19 cellular contexts compared by ENCODE assay signal in genomic region chr19:41357746-41358145, GRCh38. TPM values are rescaled to one million over a fixed set of nuclear protein-coding genes. Genes with fewer than 3 reads are reported as not detected.
DNase-seq lines count a peak whose midpoint lies in the region; ATAC-seq, FAIRE-seq and TF ChIP-seq lines count a peak whose summit lies in the region.
"Had no signal": no experiment of that assay in that cellular context is flagged by ENCODE, and none has a peak within 500 bp of the region (broad histone marks: within the 10 kb centered on the region; RNA-seq: fewer than 3 reads in every experiment).

No MANE protein-coding gene starts in this region.

- no peaks in the 10 kb centered on the region for H3K9me3 ChIP-seq in naive thymus-derived CD4-positive, alpha-beta T cell (ENCODE audit: control insufficient read depth in 2 of 3, low read length in 3 of 3)
- H3K9me3 ChIP-seq in vagina: no peaks in the 10 kb centered on the region
- H3K9me3 ChIP-seq: colonic mucosa, gastroesophageal sphincter, transverse colon had no signal

- no peaks in the 10 kb centered on the region for H3K27me3 ChIP-seq in naive thymus-derived CD4-positive, alpha-beta T cell (ENCODE audit: control insufficient read depth in 2 of 2, insufficient read depth in 2 of 2, low read length in 2 of 2)
- H3K27me3 ChIP-seq in vagina: no peaks in the 10 kb centered on the region
- H3K27me3 ChIP-seq: gastroesophageal sphincter had no signal

- no peaks in the 10 kb centered on the region for H3K27me3 Mint-ChIP-seq in T-helper 1 cell treated with Interleukin-12 subunit alpha and Interleukin-12 subunit beta and Interleukin-4 antibody, amounts not matched to agents 30 μg/mL and 1 μg/mL, for 36 hours (ENCODE audit: low read depth)
- no peaks in the 10 kb centered on the region for H3K27me3 Mint-ChIP-seq in CD14-positive monocyte (ENCODE audit: low read depth in 3 of 3)
- H3K27me3 Mint-ChIP-seq in activated CD8-positive, alpha-beta T cell treated with anti-CD3 and anti-CD28 coated beads, Interleukin-2, amount 10 ng/mL, durations not matched to agents 7 days and 5 days (ENCODE audit: low read depth): no peaks in the 10 kb centered on the region
- H3K27me3 Mint-ChIP-seq in naive thymus-derived CD4-positive, alpha-beta T cell: no peaks in the 10 kb centered on the region

- intact Hi-C loops in CD14-positive monocyte (cut with micrococcal nuclease): loop anchor here in 1 of 2 donors (10.0 kb wide), 1 partner anchor 167 kb away; no protein-coding TSS in a partner anchor
- intact Hi-C loops in naive thymus-derived CD4-positive, alpha-beta T cell (cut with micrococcal nuclease): loop anchor here in 1 of 2 donors (10.0 kb wide), 1 partner anchor 583 kb away; the partner anchor contains the start of genes MIA and RAB4B
- intact Hi-C loops in sciatic nerve (cut with DNase I): no loop called here
- intact Hi-C loops in vagina (cut with DNase I): no loop called here

- H3K4me3 ChIP-seq in naive thymus-derived CD4-positive, alpha-beta T cell (ENCODE audit: low read length): peak overlapping the region; percentile 1
- no peak overlapping the region for H3K4me3 ChIP-seq in vagina
- H3K4me3 ChIP-seq: colonic mucosa, gastroesophageal sphincter, transverse colon had no signal

- TF ChIP-seq CTCF in CD14-positive monocyte (IDR thresholded peaks at IDR 0.05) (no peak), vagina (IDR thresholded peaks at IDR 0.05) (no peak)

- H3K4me3 Mint-ChIP-seq in T-helper 1 cell treated with Interleukin-12 subunit alpha and Interleukin-12 subunit beta and Interleukin-4 antibody, amounts not matched to agents 30 μg/mL and 1 μg/mL, for 36 hours: peak overlapping the region; percentile 65
- H3K4me3 Mint-ChIP-seq in CD14-positive monocyte: no peak overlapping the region
- peak overlapping the region; percentile 64 for H3K4me3 Mint-ChIP-seq in activated CD8-positive, alpha-beta T cell treated with anti-CD3 and anti-CD28 coated beads, Interleukin-2, amount 10 ng/mL, durations not matched to agents 7 days and 5 days
- peak overlapping the region; percentile 52 to 91 (median 81) for H3K4me3 Mint-ChIP-seq in naive thymus-derived CD4-positive, alpha-beta T cell
- H3K4me3 Mint-ChIP-seq: endodermal cell had no signal

- peaks cover 0 to 8% (median 0%) of the 10 kb centered on the region in 3 experiments for H3K36me3 ChIP-seq in naive thymus-derived CD4-positive, alpha-beta T cell (ENCODE audit: control insufficient read depth in 2 of 3, insufficient read depth in 3 of 3, low read length in 3 of 3)
- no peaks in the 10 kb centered on the region for H3K36me3 ChIP-seq in vagina
- H3K36me3 ChIP-seq: colonic mucosa, gastroesophageal sphincter, transverse colon had no signal

- POLR2A ChIA-PET in activated CD8-positive, alpha-beta T cell treated with anti-CD3 and anti-CD28 coated beads, Interleukin-2, amount 10 ng/mL, durations not matched to agents 7 days and 5 days (lab: Charles Lee): interaction anchor here (1.0 kb wide), 2 partner anchors 39 to 208 kb away, joined by 3 to 4 read pairs; partner anchors contain the start of gene EXOSC5
- POLR2A ChIA-PET in naive thymus-derived CD4-positive, alpha-beta T cell (lab: Charles Lee): interaction anchor here (1.0 to 2.1 kb wide), 6 partner anchors 11 to 94 kb away, joined by 3 to 12 read pairs (median 4); partner anchors contain the start of gene HNRNPUL1

- H3K27ac Mint-ChIP-seq in T-helper 1 cell treated with Interleukin-12 subunit alpha and Interleukin-12 subunit beta and Interleukin-4 antibody, amounts not matched to agents 30 μg/mL and 1 μg/mL, for 36 hours: peak overlapping the region; percentile 91
- peak overlapping the region in 6 of 7 donors; percentile 51 to 88 (median 82) for H3K27ac Mint-ChIP-seq in CD14-positive monocyte
- H3K27ac Mint-ChIP-seq in activated CD8-positive, alpha-beta T cell treated with anti-CD3 and anti-CD28 coated beads, Interleukin-2, amount 10 ng/mL, durations not matched to agents 7 days and 5 days: peak overlapping the region; percentile 95
- H3K27ac Mint-ChIP-seq in naive thymus-derived CD4-positive, alpha-beta T cell: peak overlapping the region; percentile 82 to 100 (median 97)

- FAIRE-seq in HTR-8/SVneo (lab: Jason Lieb, UNC): no peak
- FAIRE-seq: GM19239, TTC549 had no signal

- ATAC-seq in activated CD8-positive, alpha-beta T cell treated with anti-CD3 and anti-CD28 coated beads, Interleukin-2, amount 10 ng/mL, durations not matched to agents 7 days and 5 days: no peak
- no peak for ATAC-seq in naive thymus-derived CD4-positive, alpha-beta T cell
- no peak for ATAC-seq in sciatic nerve
- ATAC-seq: gastroesophageal sphincter had no signal

- peaks cover 37% of the 10 kb centered on the region for H3K4me1 Mint-ChIP-seq in T-helper 1 cell treated with Interleukin-12 subunit alpha and Interleukin-12 subunit beta and Interleukin-4 antibody, amounts not matched to agents 30 μg/mL and 1 μg/mL, for 36 hours (ENCODE audit: low read depth)
- peaks cover 52% of the 10 kb centered on the region for H3K4me1 Mint-ChIP-seq in CD14-positive monocyte
- peaks cover 64% of the 10 kb centered on the region for H3K4me1 Mint-ChIP-seq in activated CD8-positive, alpha-beta T cell treated with anti-CD3 and anti-CD28 coated beads, Interleukin-2, amount 10 ng/mL, durations not matched to agents 7 days and 5 days (ENCODE audit: low read depth)
- H3K4me1 Mint-ChIP-seq in naive thymus-derived CD4-positive, alpha-beta T cell: peaks cover 39 to 71% (median 56%) of the 10 kb centered on the region in 7 donors

- no peak for DNase-seq in T-helper 1 cell
- DNase-seq in CD14-positive monocyte (ENCODE audit: low spot score): no peak
- no peak for DNase-seq in activated CD8-positive, alpha-beta T cell treated with anti-CD3 and anti-CD28 coated beads, Interleukin-2, amount 10 ng/mL, durations not matched to agents 7 days and 5 days
- no peak for DNase-seq in naive thymus-derived CD4-positive, alpha-beta T cell
- no peak for DNase-seq in sciatic nerve (ENCODE audit: low spot score)
- no peak for DNase-seq in HTR-8/SVneo (ENCODE audit: insufficient read length, low spot score)
- no peak for DNase-seq in vagina (ENCODE audit: extremely low spot score in 2 of 2)
- DNase-seq: 8988T, Calu3, colonic mucosa, endodermal cell, NCI-H1694 treated with DMSO at 0.1 percent for 48 hours, NCI-H526, retina, transverse colon had no signal

- H3K36me3 Mint-ChIP-seq in T-helper 1 cell treated with Interleukin-12 subunit alpha and Interleukin-12 subunit beta and Interleukin-4 antibody, amounts not matched to agents 30 μg/mL and 1 μg/mL, for 36 hours (ENCODE audit: low read depth): peaks cover 8% of the 10 kb centered on the region
- H3K36me3 Mint-ChIP-seq in CD14-positive monocyte: peaks cover 14 to 41% of the 10 kb centered on the region in 2 donors
- peaks cover 28% of the 10 kb centered on the region for H3K36me3 Mint-ChIP-seq in activated CD8-positive, alpha-beta T cell treated with anti-CD3 and anti-CD28 coated beads, Interleukin-2, amount 10 ng/mL, durations not matched to agents 7 days and 5 days (ENCODE audit: low read depth)
- H3K36me3 Mint-ChIP-seq in naive thymus-derived CD4-positive, alpha-beta T cell: peaks cover 0 to 15% (median 0%) of the 10 kb centered on the region in 5 donors

- H3K27ac ChIP-seq in naive thymus-derived CD4-positive, alpha-beta T cell (ENCODE audit: low read depth, low read length): peak overlapping the region; percentile 96
- H3K27ac ChIP-seq in vagina: no peak overlapping the region
- H3K27ac ChIP-seq: colonic mucosa, gastroesophageal sphincter, transverse colon had no signal

- no peak for TF ChIP-seq POLR2A in vagina (IDR thresholded peaks at IDR 0.05)

- CTCF ChIA-PET in activated CD8-positive, alpha-beta T cell treated with anti-CD3 and anti-CD28 coated beads, Interleukin-2, amount 10 ng/mL, durations not matched to agents 7 days and 5 days (lab: Charles Lee): interaction anchor here (1.2 kb wide), 1 partner anchor 552 kb away, joined by 3 read pairs; no protein-coding TSS in a partner anchor
- CTCF ChIA-PET in naive thymus-derived CD4-positive, alpha-beta T cell (lab: Charles Lee): no interaction called here

- H3K4me1 ChIP-seq in naive thymus-derived CD4-positive, alpha-beta T cell (ENCODE audit: control insufficient read depth in 2 of 2, insufficient read depth in 2 of 2, low read length in 2 of 2): peaks cover 26 to 51% of the 10 kb centered on the region in 2 donors
- peaks cover 8% of the 10 kb centered on the region for H3K4me1 ChIP-seq in vagina

- H3K9me3 Mint-ChIP-seq in T-helper 1 cell treated with Interleukin-12 subunit alpha and Interleukin-12 subunit beta and Interleukin-4 antibody, amounts not matched to agents 30 μg/mL and 1 μg/mL, for 36 hours: no peaks in the 10 kb centered on the region
- no peaks in the 10 kb centered on the region for H3K9me3 Mint-ChIP-seq in CD14-positive monocyte
- H3K9me3 Mint-ChIP-seq in activated CD8-positive, alpha-beta T cell treated with anti-CD3 and anti-CD28 coated beads, Interleukin-2, amount 10 ng/mL, durations not matched to agents 7 days and 5 days (ENCODE audit: insufficient read depth): no peaks in the 10 kb centered on the region
- peaks cover 0 to 3% (median 0%) of the 10 kb centered on the region in 11 donors for H3K9me3 Mint-ChIP-seq in naive thymus-derived CD4-positive, alpha-beta T cell
- H3K9me3 Mint-ChIP-seq: endodermal cell had no signal

RNA-seq across cellular contexts. Expression of gene TGFB1, which starts 4.0 kb away (rescaled TPM):
- 10 to 100 TPM; 30.6 to 42.2 TPM for polyA plus RNA-seq in CD14-positive monocyte
- total RNA-seq in activated CD8-positive, alpha-beta T cell treated with anti-CD3 and anti-CD28 coated beads, Interleukin-2, amount 10 ng/mL, durations not matched to agents 7 days and 5 days: 100 to 1,000 TPM; 210 to 231 TPM
- 100 to 1,000 TPM in 3 of 5 experiments, 10 to 100 TPM in 2; 91.2 to 322 (median 185) TPM for total RNA-seq in naive thymus-derived CD4-positive, alpha-beta T cell
- polyA plus RNA-seq in naive thymus-derived CD4-positive, alpha-beta T cell: 10 to 100 TPM; 31.4 to 62.3 TPM
- 33.7 TPM for total RNA-seq in sciatic nerve
- total RNA-seq in vagina: 53.3 TPM

RNA-seq across cellular contexts. Expression of gene B9D2, which starts 6.2 kb away (rescaled TPM):
- polyA plus RNA-seq in CD14-positive monocyte: 10 to 100 TPM; 25.1 to 32.5 TPM
- total RNA-seq in activated CD8-positive, alpha-beta T cell treated with anti-CD3 and anti-CD28 coated beads, Interleukin-2, amount 10 ng/mL, durations not matched to agents 7 days and 5 days: 10 to 100 TPM; 10.6 to 12.8 TPM
- 10 to 100 TPM; 11.6 to 38.9 (median 12.5) TPM for total RNA-seq in naive thymus-derived CD4-positive, alpha-beta T cell
- polyA plus RNA-seq in naive thymus-derived CD4-positive, alpha-beta T cell: 10 to 100 TPM; 18.0 to 20.5 TPM
- total RNA-seq in sciatic nerve (4.1 TPM), vagina (not detected)

RNA-seq across cellular contexts. Expression of gene TMEM91, which starts 18.6 kb away (rescaled TPM):
- polyA plus RNA-seq in CD14-positive monocyte: 10 to 100 TPM; 29.1 to 34.9 TPM
- 1 to 10 TPM; 5.3 to 6.4 TPM for total RNA-seq in activated CD8-positive, alpha-beta T cell treated with anti-CD3 and anti-CD28 coated beads, Interleukin-2, amount 10 ng/mL, durations not matched to agents 7 days and 5 days
- total RNA-seq in naive thymus-derived CD4-positive, alpha-beta T cell: 10 to 100 TPM in 4 of 5 experiments, 1 to 10 TPM in 1; 8.2 to 18.1 (median 16.0) TPM
- polyA plus RNA-seq in naive thymus-derived CD4-positive, alpha-beta T cell: 1 to 10 TPM; 5.2 to 8.6 TPM
- total RNA-seq in sciatic nerve (23.5 TPM), vagina (34.4 TPM)

RNA-seq across cellular contexts. Expression of gene EXOSC5, which starts 39.4 kb away (rescaled TPM):
- 10 to 100 TPM; 40.5 to 58.7 TPM for polyA plus RNA-seq in CD14-positive monocyte
- total RNA-seq in activated CD8-positive, alpha-beta T cell treated with anti-CD3 and anti-CD28 coated beads, Interleukin-2, amount 10 ng/mL, durations not matched to agents 7 days and 5 days: 10 to 100 TPM; 25.3 to 26.6 TPM
- total RNA-seq in naive thymus-derived CD4-positive, alpha-beta T cell: 10 to 100 TPM; 15.0 to 37.5 (median 20.6) TPM
- 10 to 100 TPM; 76.0 to 84.8 TPM for polyA plus RNA-seq in naive thymus-derived CD4-positive, alpha-beta T cell
- 12.0 TPM for total RNA-seq in sciatic nerve
- total RNA-seq in vagina: 15.2 TPM

RNA-seq across cellular contexts. Expression of gene BCKDHA, which starts 39.9 kb away (rescaled TPM):
- polyA plus RNA-seq in CD14-positive monocyte: 10 to 100 TPM; 87.6 to 90.1 TPM
- 10 to 100 TPM; 15.8 to 24.5 TPM for total RNA-seq in activated CD8-positive, alpha-beta T cell treated with anti-CD3 and anti-CD28 coated beads, Interleukin-2, amount 10 ng/mL, durations not matched to agents 7 days and 5 days
- 10 to 100 TPM; 19.4 to 25.0 (median 20.5) TPM for total RNA-seq in naive thymus-derived CD4-positive, alpha-beta T cell
- 10 to 100 TPM; 45.1 to 55.9 TPM for polyA plus RNA-seq in naive thymus-derived CD4-positive, alpha-beta T cell
- total RNA-seq in sciatic nerve (24.2 TPM), vagina (68.5 TPM)

Comparison
In these comparisons a context has a peak if more than half of its experiments do, and no peak if none do; other contexts are left out.
1. H3K4me3 Mint-ChIP-seq: peak in T-helper 1 cell treated with Interleukin-12 subunit alpha and Interleukin-12 subunit beta and Interleukin-4 antibody, amounts not matched to agents 30 μg/mL and 1 μg/mL, for 36 hours (single experiment), activated CD8-positive, alpha-beta T cell treated with anti-CD3 and anti-CD28 coated beads, Interleukin-2, amount 10 ng/mL, durations not matched to agents 7 days and 5 days (single experiment) and naive thymus-derived CD4-positive, alpha-beta T cell (10 of 10); none in CD14-positive monocyte (0 of 2).
2. Peak in every context shown above with its lines, with median percentiles within 50 percentile points of each other: H3K27ac Mint-ChIP-seq.